Comparison of ENCODE assay signal across 1 cellular context in the genomic region with DNA sequence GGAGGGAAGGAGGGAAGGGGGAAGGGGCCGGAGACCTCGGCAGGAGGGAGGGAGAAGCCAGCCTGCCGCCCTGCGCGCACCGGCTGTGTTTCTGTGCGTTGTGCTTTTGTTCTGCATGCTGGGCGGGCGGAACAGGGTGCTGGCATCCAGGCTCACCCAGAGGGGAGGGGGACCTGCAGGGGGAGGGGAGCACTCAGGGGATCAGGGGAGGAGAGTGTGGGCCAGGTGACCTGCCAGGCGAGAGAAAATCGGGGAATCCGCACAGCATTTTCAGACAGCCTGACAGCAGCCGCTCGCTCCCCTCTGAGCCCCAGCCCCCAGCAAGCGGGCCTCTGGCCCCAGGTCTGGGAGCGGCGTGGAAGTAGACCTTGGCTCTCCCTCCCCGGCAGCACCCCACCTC.
TF ChIP-seq lines count a peak whose summit lies in the region.

No MANE protein-coding gene starts in this region.

TF ChIP-seq in HepG2, 621 proteins besides CTCF, POLR2A, EP300 and RAD21 (continued from another document):
- no peak for TF ChIP-seq JUNB (CRISPR knock-in tag; IDR thresholded peaks at IDR 0.05; ENCODE audit: borderline replicate concordance)
- no peak for TF ChIP-seq ZNF777 (CRISPR knock-in tag; IDR thresholded peaks at IDR 0.05)
- no peak for TF ChIP-seq ZNF17 (CRISPR knock-in tag; IDR thresholded peaks at IDR 0.05)
- TF ChIP-seq KAT8 (CRISPR knock-in tag; IDR thresholded peaks at IDR 0.05) = no peak
- TF ChIP-seq ZNF850 (CRISPR knock-in tag; conservative IDR thresholded peaks at IDR 0.05) = no peak
- no peak for TF ChIP-seq SP140L (CRISPR knock-in tag; IDR thresholded peaks at IDR 0.05; ENCODE audit: borderline replicate concordance)
- no peak for TF ChIP-seq PHF5A (CRISPR knock-in tag; IDR thresholded peaks at IDR 0.05; ENCODE audit: low read depth, unreplicated experiment)
- TF ChIP-seq CEBPB (IDR thresholded peaks at IDR 0.05; ENCODE audit: borderline replicate concordance, low read depth, low read length) = no peak
- TF ChIP-seq ETV5 (CRISPR knock-in tag; IDR thresholded peaks at IDR 0.05; ENCODE audit: borderline replicate concordance) = no peak
- no peak for TF ChIP-seq NFE2L1 (CRISPR knock-in tag; IDR thresholded peaks at IDR 0.05; ENCODE audit: borderline replicate concordance)
- no peak for TF ChIP-seq EED (CRISPR knock-in tag; IDR thresholded peaks at IDR 0.05)
- TF ChIP-seq ZNF136 (CRISPR knock-in tag; IDR thresholded peaks at IDR 0.05; ENCODE audit: low read depth) = no peak
- TF ChIP-seq RARA (CRISPR knock-in tag; IDR thresholded peaks at IDR 0.05) = peak; percentile 15; the same call in 1 of the 2 replicates
- no peak for TF ChIP-seq ZNF382 (CRISPR knock-in tag; IDR thresholded peaks at IDR 0.05; ENCODE audit: borderline replicate concordance)
- no peak for TF ChIP-seq ZBTB1 (CRISPR knock-in tag; IDR thresholded peaks at IDR 0.05; ENCODE audit: borderline replicate concordance)
- TF ChIP-seq, protein P1, sequence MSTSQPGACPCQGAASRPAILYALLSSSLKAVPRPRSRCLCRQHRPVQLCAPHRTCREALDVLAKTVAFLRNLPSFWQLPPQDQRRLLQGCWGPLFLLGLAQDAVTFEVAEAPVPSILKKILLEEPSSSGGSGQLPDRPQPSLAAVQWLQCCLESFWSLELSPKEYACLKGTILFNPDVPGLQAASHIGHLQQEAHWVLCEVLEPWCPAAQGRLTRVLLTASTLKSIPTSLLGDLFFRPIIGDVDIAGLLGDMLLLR (CRISPR knock-in tag; IDR thresholded peaks at IDR 0.05) = no peak
- TF ChIP-seq, protein P2, sequence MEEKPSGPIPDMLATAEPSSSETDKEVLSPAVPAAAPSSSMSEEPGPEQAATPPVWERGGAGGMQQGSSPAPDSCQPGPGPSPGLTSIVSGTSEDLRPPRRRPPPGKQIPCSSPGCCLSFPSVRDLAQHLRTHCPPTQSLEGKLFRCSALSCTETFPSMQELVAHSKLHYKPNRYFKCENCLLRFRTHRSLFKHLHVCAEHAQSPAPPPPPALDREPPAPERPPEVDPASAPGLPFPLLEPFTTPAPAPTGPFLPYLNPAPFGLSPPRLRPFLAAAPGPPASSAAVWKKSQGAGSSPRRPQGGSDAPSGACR (CRISPR knock-in tag; IDR thresholded peaks at IDR 0.05) = no peak
- peak; percentile 18; the same call in 1 of the 2 replicates for TF ChIP-seq GABPB1 (CRISPR knock-in tag; IDR thresholded peaks at IDR 0.05)
- no peak for TF ChIP-seq ARHGAP35 (CRISPR knock-in tag; IDR thresholded peaks at IDR 0.05; ENCODE audit: borderline replicate concordance)
- no peak for TF ChIP-seq ZNF737 (CRISPR knock-in tag; IDR thresholded peaks at IDR 0.05; ENCODE audit: borderline replicate concordance)
